ENCODE assay signal across 9 cellular contexts in the genomic region with DNA sequence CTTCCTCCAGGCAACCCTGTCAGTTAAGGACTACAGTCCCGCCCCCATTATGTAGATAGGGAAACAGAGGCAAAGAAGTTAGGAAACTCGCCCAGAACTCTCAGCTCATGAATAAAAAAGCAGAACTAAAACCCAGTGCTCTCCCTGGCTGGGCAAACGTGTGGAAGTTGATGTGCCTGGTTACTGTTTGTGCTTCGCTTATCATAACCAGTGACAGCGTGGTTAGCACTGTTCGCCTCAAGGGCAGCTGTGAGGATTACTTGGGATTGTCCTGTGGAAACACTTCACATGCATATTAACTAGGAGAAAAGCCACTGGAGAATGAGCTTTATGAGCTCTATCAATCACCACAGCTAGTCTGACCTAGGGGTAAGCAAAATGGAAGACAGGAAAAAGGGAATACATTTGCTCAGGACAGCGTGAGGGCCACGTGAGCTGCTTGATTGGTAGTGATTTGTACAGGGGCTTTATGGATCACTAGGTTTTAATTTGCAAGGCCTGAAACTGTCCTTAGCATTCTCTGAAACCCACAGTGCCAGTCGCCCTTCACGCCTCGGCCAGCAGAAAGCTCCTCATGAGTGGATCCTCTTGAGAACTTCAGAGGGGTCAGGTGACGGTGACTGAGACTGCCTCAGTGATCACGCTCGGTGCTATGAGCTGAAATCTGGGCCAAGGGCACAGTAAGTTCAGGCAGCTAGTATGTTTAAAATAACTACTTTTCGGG. TPM values are rescaled to one million over a fixed set of nuclear protein-coding genes. Genes with fewer than 3 reads are reported as not detected.
A peak's percentile ranks its signal among the peaks of the same experiment; 100 is the strongest.
DNase-seq lines count a peak whose midpoint lies in the region; ATAC-seq, FAIRE-seq and TF ChIP-seq lines count a peak whose summit lies in the region.
"Had no signal": no experiment of that assay in that cellular context is flagged by ENCODE, and none has a peak within 500 bp of the region (broad histone marks: within the 10 kb centered on the region; RNA-seq: fewer than 3 reads in every experiment).

No MANE protein-coding gene starts in this region.

- H3K9me2 ChIP-seq in OCI-LY1 (ENCODE audit: low read depth, low read length) = no peaks in the 10 kb centered on the region

- no peak overlapping the region for H3K23ac ChIP-seq in neuronal stem cell (ENCODE audit: low read depth, low read length, poor library complexity)

- no peaks in the 10 kb centered on the region for H3K9me3 ChIP-seq in OCI-LY1 (ENCODE audit: low read length)
- H3K9me3 ChIP-seq in esophagus squamous epithelium = no peaks in the 10 kb centered on the region
- no peaks in the 10 kb centered on the region for H3K9me3 ChIP-seq in psoas muscle
- no peaks in the 10 kb centered on the region for H3K9me3 ChIP-seq in neuronal stem cell (replicated peaks in 1 of 2; ENCODE audit: control insufficient read depth in 2 of 2, insufficient read depth in 1 of 2, low read depth in 1 of 2, low read length in 2 of 2)

- H3K9ac ChIP-seq in OCI-LY1 (ENCODE audit: low read length) (peak overlapping the region; percentile 15; the same call in 1 of the 2 replicates), neuronal stem cell (ENCODE audit: low read depth, low read length, poor library complexity) (no peak overlapping the region)

- no peak overlapping the region for H2AFZ ChIP-seq in OCI-LY1 (ENCODE audit: low read length)
- no peak overlapping the region for H2AFZ ChIP-seq in neuronal stem cell (ENCODE audit: low read length)

- H3K14ac ChIP-seq in neuronal stem cell (ENCODE audit: low read length) = no peak overlapping the region

- H3K4me2 ChIP-seq in OCI-LY1 (ENCODE audit: low read length) (peak overlapping the region; percentile 27; the same call in 1 of the 2 replicates), neuronal stem cell (ENCODE audit: insufficient read depth, low read length, poor library complexity, severe bottlenecking) (no peak overlapping the region)

- ATAC-seq in psoas muscle = peak in 1 of 4 donors; percentile 24
- no peak for ATAC-seq in GM21529 (IDR thresholded peaks at IDR 0.05; ENCODE audit: unreplicated experiment)
- ATAC-seq in GM21619 (IDR thresholded peaks at IDR 0.05; ENCODE audit: unreplicated experiment) = no peak

- no peaks in the 10 kb centered on the region for H4K20me1 ChIP-seq in OCI-LY1 (ENCODE audit: insufficient read depth, low read length)

- H3K4me1 ChIP-seq in OCI-LY1 (ENCODE audit: insufficient read depth, low read length, severe bottlenecking) = peaks cover 23% of the 10 kb centered on the region
- H3K4me1 ChIP-seq in esophagus squamous epithelium = peaks cover 24 to 42% (median 26%) of the 10 kb centered on the region in 3 donors
- peaks cover 20% of the 10 kb centered on the region for H3K4me1 ChIP-seq in psoas muscle
- peaks cover 0 to 6% of the 10 kb centered on the region in 2 donors for H3K4me1 ChIP-seq in neuronal stem cell (ENCODE audit: control insufficient read depth in 2 of 2, insufficient read depth in 1 of 2, low read depth in 1 of 2, low read length in 2 of 2)

- no peak overlapping the region for H2BK5ac ChIP-seq in neuronal stem cell (ENCODE audit: low read length)

- H3K79me2 ChIP-seq in OCI-LY1 (ENCODE audit: insufficient read depth, low read length) = no peaks in the 10 kb centered on the region

- H3K36me3 ChIP-seq in OCI-LY1 (ENCODE audit: insufficient read depth, low read length) = peaks cover 42% of the 10 kb centered on the region; the same call in 1 of the 2 replicates
- peaks cover 0 to 65% (median 7%) of the 10 kb centered on the region in 3 donors for H3K36me3 ChIP-seq in esophagus squamous epithelium
- peaks cover 0 to 47% of the 10 kb centered on the region in 2 donors for H3K36me3 ChIP-seq in psoas muscle (ENCODE audit: insufficient read depth in 1 of 2, low read depth in 1 of 2)
- peaks cover 13 to 52% of the 10 kb centered on the region in 2 donors for H3K36me3 ChIP-seq in neuronal stem cell (replicated peaks in 1 of 2; ENCODE audit: control insufficient read depth in 2 of 2, insufficient read depth in 2 of 2, low read length in 2 of 2)

- H3K79me1 ChIP-seq in neuronal stem cell (ENCODE audit: low read depth, low read length) = no peaks in the 10 kb centered on the region

- no peak overlapping the region for H2BK15ac ChIP-seq in neuronal stem cell (ENCODE audit: low read length)

- 61 to 67% methylated on average over 9 to 14 of the region's 15 CpGs for WGBS in esophagus squamous epithelium, 2 donors
- 71 to 82% (median 77%) methylated on average over 15 of the region's 15 CpGs for WGBS in psoas muscle, 3 donors
- no CpG with 5 or more reads among the region's 15 CpGs for WGBS in neuronal stem cell (ENCODE audit: extremely low coverage in 2 of 2, insufficient read length in 2 of 2, insufficient replicate concordance in 1 of 2), 2 donors

- no peaks in the 10 kb centered on the region for H3K27me3 ChIP-seq in OCI-LY1 (ENCODE audit: insufficient read depth, low read length)
- no peaks in the 10 kb centered on the region for H3K27me3 ChIP-seq in esophagus squamous epithelium
- H3K27me3 ChIP-seq in psoas muscle (ENCODE audit: insufficient read depth in 3 of 3, low read length in 2 of 3) = no peaks in the 10 kb centered on the region
- H3K27me3 ChIP-seq in neuronal stem cell (ENCODE audit: control insufficient read depth in 3 of 3, insufficient read depth in 3 of 3, low read depth in 1 of 3, low read length in 3 of 3) = no peaks in the 10 kb centered on the region

- no peak overlapping the region for H3K18ac ChIP-seq in neuronal stem cell (ENCODE audit: low read length)

- no peak overlapping the region for H3K4ac ChIP-seq in neuronal stem cell (ENCODE audit: low read length)

- H2BK120ac ChIP-seq in neuronal stem cell (ENCODE audit: low read depth, low read length) = no peak overlapping the region

- TF ChIP-seq CTCF in OCI-LY1 (IDR thresholded peaks at IDR 0.05; ENCODE audit: low read length) = no peak
- TF ChIP-seq CTCF in esophagus squamous epithelium (IDR thresholded peaks at IDR 0.05) = no peak
- no peak for TF ChIP-seq CTCF in psoas muscle (IDR thresholded peaks at IDR 0.05)

- 0 out of 2 replicates have a peak, but pooled peaks cover 4% of the 10 kb centered on the region for H3F3A ChIP-seq in OCI-LY1 (ENCODE audit: insufficient read depth, low read length)

- intact Hi-C loops in esophagus squamous epithelium (cut with DNase I) (no loop called here), psoas muscle (cut with DNase I) (no loop called here)

- peak; percentile 78 for FAIRE-seq in GM12892 (lab: Jason Lieb, UNC)
- FAIRE-seq: G401.6 had no signal

- H3K27ac ChIP-seq in OCI-LY1 (ENCODE audit: low read depth, low read length, poor library complexity, severe bottlenecking) = peak overlapping the region; percentile 65
- peak overlapping the region; percentile 48 to 73 (median 52) for H3K27ac ChIP-seq in esophagus squamous epithelium
- peak overlapping the region; percentile 80 for H3K27ac ChIP-seq in psoas muscle
- H3K27ac ChIP-seq in neuronal stem cell (replicated peaks; ENCODE audit: low read length) = no peak overlapping the region

- no peak overlapping the region for H3K4me3 ChIP-seq in OCI-LY1 (ENCODE audit: low read depth, low read length, poor library complexity, severe bottlenecking)
- no peak overlapping the region for H3K4me3 ChIP-seq in esophagus squamous epithelium
- no peak overlapping the region for H3K4me3 ChIP-seq in psoas muscle
- H3K4me3 ChIP-seq in neuronal stem cell (ENCODE audit: low read length in 2 of 2) = no peak overlapping the region

- TF ChIP-seq POLR2A in GM12892 (IDR thresholded peaks at IDR 0.05; ENCODE audit: low read depth, low read length) (no peak), esophagus squamous epithelium (IDR thresholded peaks at IDR 0.05) (no peak)

- no peak for DNase-seq in GM12892 (ENCODE audit: insufficient read length)
- DNase-seq in esophagus squamous epithelium (lab: John Stamatoyannopoulos, UW) = no peak
- no peak for DNase-seq in psoas muscle
- no peak for DNase-seq in cerebellar nuclear complex (lab: John Stamatoyannopoulos, UW)
- no peak for DNase-seq in neuronal stem cell (ENCODE audit: low spot score)

- no peak overlapping the region for H2BK12ac ChIP-seq in neuronal stem cell (ENCODE audit: low read length)

- H2AK5ac ChIP-seq in neuronal stem cell (ENCODE audit: low read depth, low read length) = no peak overlapping the region

- no peak overlapping the region for H4K8ac ChIP-seq in neuronal stem cell (ENCODE audit: low read depth, low read length)

- H4K91ac ChIP-seq in neuronal stem cell (ENCODE audit: low read depth, low read length, poor library complexity) = no peak overlapping the region

RNA-seq across cellular contexts. Expression of a gene that starts 19.9 kb away (rescaled TPM):
- 7.7 TPM for polyA plus RNA-seq in GM12892 (2012; ENCODE audit: missing spikeins)
- total RNA-seq in esophagus squamous epithelium (10 to 100 TPM; 15.4 to 21.0 (median 18.3) TPM), psoas muscle (10 to 100 TPM in 1 of 4 donors, 1 to 10 TPM in 3; 5.1 to 10.9 (median 6.7) TPM)
- polyA plus RNA-seq in psoas muscle = 10 to 100 TPM in 1 of 3 donors, 1 to 10 TPM in 2; 4.7 to 19.6 (median 8.3) TPM
- polyA plus RNA-seq in neuronal stem cell (2013, experiment 1 of 2) = 9.0 TPM
- polyA plus RNA-seq in neuronal stem cell (2013, experiment 2 of 2) = 8.8 TPM

RNA-seq across cellular contexts. Expression of a gene that starts 20.1 kb away (rescaled TPM):
- 17.7 TPM for polyA plus RNA-seq in GM12892 (2012; ENCODE audit: missing spikeins)
- 10 to 100 TPM; 24.8 to 72.9 (median 36.4) TPM for total RNA-seq in esophagus squamous epithelium
- 10 to 100 TPM; 25.4 to 53.1 (median 38.4) TPM for total RNA-seq in psoas muscle
- 10 to 100 TPM in 2 of 3 donors, 1 to 10 TPM in 1; 9.5 to 26.4 (median 10.1) TPM for polyA plus RNA-seq in psoas muscle
- polyA plus RNA-seq in neuronal stem cell (2013, experiment 1 of 2) = 4.7 TPM
- polyA plus RNA-seq in neuronal stem cell (2013, experiment 2 of 2) = 4.5 TPM
